ENCODE assay signal across 8 cellular contexts in genomic region chr2:174697267-174697666, GRCh38.
DNase-seq lines count a peak whose midpoint lies in the region; ATAC-seq and TF ChIP-seq lines count a peak whose summit lies in the region.

No MANE protein-coding gene starts in this region.

- H3K4me3 ChIP-seq in HL-60 (replicated peaks; ENCODE audit: insufficient read depth, low read length) (no peak overlapping the region), PC-9 (no peak overlapping the region), fibroblast of the aortic adventitia (ENCODE audit: low read depth, low read length) (no peak overlapping the region)

- intact Hi-C loops in PC-9 (cut with micrococcal nuclease; ENCODE audit: unreplicated experiment), result loop anchor here (5.0 kb wide), 1 partner anchor 50 kb away; no protein-coding TSS in a partner anchor
- intact Hi-C loops in posterior vena cava (cut with DNase I), result no loop called here

- no peaks in the 10 kb centered on the region for H3F3A ChIP-seq in PC-9 (ENCODE audit: insufficient read depth, low read depth)

- no peaks in the 10 kb centered on the region for H3K9me3 Mint-ChIP-seq in activated T-cell treated with anti-CD3 and anti-CD28 coated beads, Interleukin-2, amount 50 U/mL, for 72 hours
- no peaks in the 10 kb centered on the region for H3K9me3 Mint-ChIP-seq in osteocyte (ENCODE audit: unreplicated experiment)

- H3K27ac ChIP-seq in HL-60 (replicated peaks) (no peak overlapping the region), PC-9 (no peak overlapping the region)

- H3K79me2 ChIP-seq in PC-9 (ENCODE audit: low read depth), result no peaks in the 10 kb centered on the region

- no peaks in the 10 kb centered on the region for H3K36me3 Mint-ChIP-seq in activated T-cell treated with anti-CD3 and anti-CD28 coated beads, Interleukin-2, amount 50 U/mL, for 72 hours (ENCODE audit: insufficient read depth in 2 of 2)
- no peaks in the 10 kb centered on the region for H3K36me3 Mint-ChIP-seq in osteocyte (ENCODE audit: unreplicated experiment)

- H4K20me1 ChIP-seq in PC-9 (ENCODE audit: insufficient read depth), result no peaks in the 10 kb centered on the region

- peaks cover 3% of the 10 kb centered on the region for H3K27me3 ChIP-seq in HL-60 (ENCODE audit: insufficient read depth, poor library complexity, severe bottlenecking)
- H3K27me3 ChIP-seq in PC-9 (ENCODE audit: insufficient read depth, low read depth), result no peaks in the 10 kb centered on the region

- CTCF ChIA-PET in PC-9 (lab: Charles Lee), result interaction anchor here (0.5 to 1.1 kb wide), 4 partner anchors 74 to 287 kb away, joined by 3 to 7 read pairs (median 4); no protein-coding TSS in a partner anchor

- H3K4me3 Mint-ChIP-seq in activated T-cell treated with anti-CD3 and anti-CD28 coated beads, Interleukin-2, amount 50 U/mL, for 72 hours, result no peak overlapping the region
- no peak overlapping the region for H3K4me3 Mint-ChIP-seq in osteocyte (ENCODE audit: unreplicated experiment)

- no peak overlapping the region for H3K27ac Mint-ChIP-seq in activated T-cell treated with anti-CD3 and anti-CD28 coated beads, Interleukin-2, amount 50 U/mL, for 72 hours
- no peak overlapping the region for H3K27ac Mint-ChIP-seq in osteocyte (ENCODE audit: unreplicated experiment)

- DNase-seq in EH (ENCODE audit: low read depth) (peak; percentile 72), HL-60 (ENCODE audit: low read depth in 1 of 2, low spot score in 1 of 2) (peak in 1 of 2 experiments; percentile 73), PC-9 (peak in 1 of 2 experiments; percentile 59), fibroblast of the aortic adventitia (ENCODE audit: low read depth) (peak; percentile 52), osteocyte (ENCODE audit: extremely low spot score, unreplicated experiment) (no peak), posterior vena cava (ENCODE audit: low spot score) (no peak)
- peak; percentile 66 to 74 for DNase-seq in activated T-cell treated with anti-CD3 and anti-CD28 coated beads, Interleukin-2, amount 50 U/mL, for 72 hours

- H3K36me3 ChIP-seq in PC-9 (ENCODE audit: low read depth), result no peaks in the 10 kb centered on the region

- no peaks in the 10 kb centered on the region for H3K4me1 Mint-ChIP-seq in activated T-cell treated with anti-CD3 and anti-CD28 coated beads, Interleukin-2, amount 50 U/mL, for 72 hours (ENCODE audit: low read depth)
- H3K4me1 Mint-ChIP-seq in osteocyte (ENCODE audit: unreplicated experiment), result peaks cover 2% of the 10 kb centered on the region

- no peaks in the 10 kb centered on the region for H3K4me1 ChIP-seq in PC-9 (replicated peaks; ENCODE audit: insufficient read depth)

- ATAC-seq in GM21423 (IDR thresholded peaks at IDR 0.05; ENCODE audit: unreplicated experiment), result peak; percentile 91
- ATAC-seq in activated T-cell treated with anti-CD3 and anti-CD28 coated beads, Interleukin-2, amount 50 U/mL, for 72 hours (replicated peaks in 1 of 2), result peak; percentile 93 to 95

- no peaks in the 10 kb centered on the region for H3K9me2 ChIP-seq in PC-9 (ENCODE audit: insufficient read depth)

- BruUV-seq in PC-9 (replicated peaks; lab: Mats Ljungman, UMichigan), result no TSS peak

- peaks cover 7% of the 10 kb centered on the region for H3K27me3 Mint-ChIP-seq in activated T-cell treated with anti-CD3 and anti-CD28 coated beads, Interleukin-2, amount 50 U/mL, for 72 hours (ENCODE audit: low read depth)
- H3K27me3 Mint-ChIP-seq in osteocyte (ENCODE audit: unreplicated experiment), result peaks cover 32% of the 10 kb centered on the region

- no peak overlapping the region for H3K4me2 ChIP-seq in PC-9

- TF ChIP-seq CTCF in HL-60 (IDR thresholded peaks at IDR 0.05; ENCODE audit: insufficient read depth, low read length), result peak; percentile 84
- peak; percentile 84 for TF ChIP-seq CTCF in PC-9 (conservative IDR thresholded peaks at IDR 0.05)
- TF ChIP-seq CTCF in fibroblast of the aortic adventitia (IDR thresholded peaks at IDR 0.05; ENCODE audit: insufficient read depth, low read length), result peak; percentile 98
- TF ChIP-seq CTCF in osteocyte (IDR thresholded peaks at IDR 0.05), result peak; percentile 86

- H2AFZ ChIP-seq in PC-9, result no peak overlapping the region

- H3K9me3 ChIP-seq in PC-9 (ENCODE audit: insufficient read depth, low read depth), result no peaks in the 10 kb centered on the region

- POLR2A ChIA-PET in PC-9 (lab: Charles Lee; ENCODE audit: unreplicated experiment), result no interaction called here

Comparison
In these comparisons a context has a peak if more than half of its experiments do, and no peak if none do; other contexts are left out.
1. DNase-seq: peak in EH (single experiment), activated T-cell treated with anti-CD3 and anti-CD28 coated beads, Interleukin-2, amount 50 U/mL, for 72 hours (2 of 2) and fibroblast of the aortic adventitia (single experiment); none in osteocyte (single experiment) and posterior vena cava (single experiment).
2. Peak in every context shown above with its lines, with median percentiles within 50 percentile points of each other: CTCF ChIP-seq.